ENCODE assay signal across 8 cellular contexts in the genomic region with DNA sequence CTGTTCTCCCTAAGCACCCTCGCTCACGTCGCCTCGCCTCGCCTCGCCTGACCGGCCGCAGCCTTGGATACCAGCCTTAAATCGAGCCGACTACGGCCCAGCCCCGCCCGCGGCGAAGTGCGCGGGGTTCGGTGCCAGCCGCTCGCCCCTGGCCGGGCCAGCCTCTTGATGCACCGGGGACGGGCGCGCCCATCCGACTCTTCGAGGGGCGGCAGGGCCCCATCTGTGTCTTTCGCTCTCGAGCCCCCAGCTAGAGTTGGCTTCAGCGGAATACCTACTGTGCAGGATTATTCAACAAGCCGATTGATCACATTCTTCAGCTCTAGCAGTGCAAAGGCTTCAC. TPM values are rescaled to one million over a fixed set of nuclear protein-coding genes. Genes with fewer than 3 reads are reported as not detected.
DNase-seq lines count a peak whose midpoint lies in the region; ATAC-seq and TF ChIP-seq lines count a peak whose summit lies in the region.
"Not testable (repeated sequence)": the region's sequence is repeated elsewhere in the genome, so short reads cannot be mapped to it uniquely, and the experiment has no call there.

No MANE protein-coding gene starts in this region.

- not testable (repeated sequence) for TF ChIP-seq CTCF in Caco-2 (IDR thresholded peaks at IDR 0.05; ENCODE audit: insufficient read depth in 1 of 2, low read depth in 1 of 2, low read length in 1 of 2, severe bottlenecking in 1 of 2, unreplicated experiment in 1 of 2); OCI-LY7 (conservative IDR thresholded peaks at IDR 0.05; ENCODE audit: low read length); fibroblast of pulmonary artery (IDR thresholded peaks at IDR 0.05; ENCODE audit: low read length, missing control alignments)

- H3K36me3 ChIP-seq in Caco-2 (ENCODE audit: control insufficient read depth, insufficient read depth, low read length): not testable (repeated sequence)
- H3K36me3 ChIP-seq in OCI-LY7 (ENCODE audit: insufficient read depth, low read length): peaks cover 25% of the 10 kb centered on the region

- H3K4me3 ChIP-seq in Caco-2 (ENCODE audit: low read depth, low read length) (peak overlapping the region; percentile 74), OCI-LY7 (ENCODE audit: low read depth, low read length, poor library complexity, severe bottlenecking) (peak overlapping the region; percentile 72), fibroblast of pulmonary artery (replicated peaks; ENCODE audit: low read depth, low read length) (peak overlapping the region; percentile 61), mononuclear cell (ENCODE audit: low read length) (peak overlapping the region; percentile 55)

- H3K27me3 Mint-ChIP-seq in Caco-2 (ENCODE audit: insufficient read depth, unreplicated experiment); activated naive CD8-positive, alpha-beta T cell treated with anti-CD3 and anti-CD28 coated beads, Interleukin-2, amount 50 U/mL, for 24 hours; stimulated activated memory B cell treated with anti-CD40 and anti-IgM and Interleukin-4, amounts not matched to agents 10 μg/mL and 1 μg/mL and 100 μg/mL, for 72 hours: not testable (repeated sequence)

- H3K36me3 Mint-ChIP-seq in Caco-2 (ENCODE audit: insufficient read depth, unreplicated experiment): peaks cover 41% of the 10 kb centered on the region
- peaks cover 21% of the 10 kb centered on the region for H3K36me3 Mint-ChIP-seq in activated naive CD8-positive, alpha-beta T cell treated with anti-CD3 and anti-CD28 coated beads, Interleukin-2, amount 50 U/mL, for 24 hours (ENCODE audit: low read depth)
- not testable (repeated sequence) for H3K36me3 Mint-ChIP-seq in stimulated activated memory B cell treated with anti-CD40 and anti-IgM and Interleukin-4, amounts not matched to agents 10 μg/mL and 1 μg/mL and 100 μg/mL, for 72 hours

- peak; percentile 29 for ATAC-seq in GM21360 (IDR thresholded peaks at IDR 0.05; ENCODE audit: unreplicated experiment)
- ATAC-seq in HG03095 (IDR thresholded peaks at IDR 0.05; ENCODE audit: unreplicated experiment): peak; percentile 22
- peak; percentile 21 for ATAC-seq in activated naive CD8-positive, alpha-beta T cell treated with anti-CD3 and anti-CD28 coated beads, Interleukin-2, amount 50 U/mL, for 24 hours
- peak; percentile 56 for ATAC-seq in stimulated activated memory B cell treated with anti-CD40 and anti-IgM and Interleukin-4, amounts not matched to agents 10 μg/mL and 1 μg/mL and 100 μg/mL, for 72 hours

- peak overlapping the region; percentile 61 for H3K4me2 ChIP-seq in OCI-LY7 (ENCODE audit: low read length)

- POLR2A ChIA-PET in Caco-2 (lab: Charles Lee): interaction anchor here (1.1 kb wide), 1 partner anchor 36 kb away, joined by 5 read pairs; no protein-coding TSS in a partner anchor
- POLR2A ChIA-PET in OCI-LY7 (lab: Charles Lee): not testable (repeated sequence)

- H3K27ac ChIP-seq in OCI-LY7 (ENCODE audit: low read depth, low read length, poor library complexity, severe bottlenecking): peak overlapping the region; percentile 56

- H3K4me1 ChIP-seq in Caco-2: peaks cover 29% of the 10 kb centered on the region
- peaks cover 30% of the 10 kb centered on the region for H3K4me1 ChIP-seq in OCI-LY7 (ENCODE audit: insufficient read depth, low read length, poor library complexity, severe bottlenecking)
- peaks cover 19% of the 10 kb centered on the region for H3K4me1 ChIP-seq in mononuclear cell (ENCODE audit: insufficient read depth, low read length)

- H3K27me3 ChIP-seq in Caco-2 (replicated peaks; ENCODE audit: control insufficient read depth, insufficient read depth, low read length); mononuclear cell (ENCODE audit: insufficient read depth, low read length): not testable (repeated sequence)

- CTCF ChIA-PET in Caco-2 (lab: Charles Lee): interaction anchor here (0.8 kb wide), 1 partner anchor 64 kb away, joined by 4 read pairs; no protein-coding TSS in a partner anchor
- CTCF ChIA-PET in OCI-LY7 (lab: Charles Lee; ENCODE audit: unreplicated experiment): not testable (repeated sequence)

- H3K79me2 ChIP-seq in OCI-LY7 (ENCODE audit: insufficient read depth, low read depth, low read length): peaks cover 47% of the 10 kb centered on the region

- peak overlapping the region; percentile 80 for H3K27ac Mint-ChIP-seq in Caco-2 (ENCODE audit: unreplicated experiment)
- peak overlapping the region; percentile 64 for H3K27ac Mint-ChIP-seq in activated naive CD8-positive, alpha-beta T cell treated with anti-CD3 and anti-CD28 coated beads, Interleukin-2, amount 50 U/mL, for 24 hours
- peak overlapping the region; percentile 84 for H3K27ac Mint-ChIP-seq in stimulated activated memory B cell treated with anti-CD40 and anti-IgM and Interleukin-4, amounts not matched to agents 10 μg/mL and 1 μg/mL and 100 μg/mL, for 72 hours

- not testable (repeated sequence) for DNase-seq in Caco-2; activated naive CD8-positive, alpha-beta T cell treated with anti-CD3 and anti-CD28 coated beads, Interleukin-2, amount 50 U/mL, for 24 hours; fibroblast of pulmonary artery (ENCODE audit: low read depth)
- peak; percentile 21 for DNase-seq in OCI-LY7 (ENCODE audit: low spot score)

- peaks cover 15% of the 10 kb centered on the region for H4K20me1 ChIP-seq in OCI-LY7 (ENCODE audit: insufficient read depth, low read length)

- H3K9me3 ChIP-seq in Caco-2; OCI-LY7 (ENCODE audit: low read length); mononuclear cell (ENCODE audit: low read depth, low read length): not testable (repeated sequence)

- H3K4me3 Mint-ChIP-seq in Caco-2 (ENCODE audit: unreplicated experiment): peak overlapping the region; percentile 93
- peak overlapping the region; percentile 83 for H3K4me3 Mint-ChIP-seq in activated naive CD8-positive, alpha-beta T cell treated with anti-CD3 and anti-CD28 coated beads, Interleukin-2, amount 50 U/mL, for 24 hours
- peak overlapping the region; percentile 91 for H3K4me3 Mint-ChIP-seq in stimulated activated memory B cell treated with anti-CD40 and anti-IgM and Interleukin-4, amounts not matched to agents 10 μg/mL and 1 μg/mL and 100 μg/mL, for 72 hours

- intact Hi-C loops in Caco-2 (cut with micrococcal nuclease; ENCODE audit: unreplicated experiment); OCI-LY7 (cut with micrococcal nuclease; ENCODE audit: unreplicated experiment): not testable (repeated sequence)

- peaks cover 23% of the 10 kb centered on the region for H3K4me1 Mint-ChIP-seq in Caco-2 (ENCODE audit: low read depth, unreplicated experiment)
- peaks cover 41% of the 10 kb centered on the region for H3K4me1 Mint-ChIP-seq in activated naive CD8-positive, alpha-beta T cell treated with anti-CD3 and anti-CD28 coated beads, Interleukin-2, amount 50 U/mL, for 24 hours
- peaks cover 33% of the 10 kb centered on the region for H3K4me1 Mint-ChIP-seq in stimulated activated memory B cell treated with anti-CD40 and anti-IgM and Interleukin-4, amounts not matched to agents 10 μg/mL and 1 μg/mL and 100 μg/mL, for 72 hours

- H3K9me3 Mint-ChIP-seq in Caco-2 (ENCODE audit: unreplicated experiment); activated naive CD8-positive, alpha-beta T cell treated with anti-CD3 and anti-CD28 coated beads, Interleukin-2, amount 50 U/mL, for 24 hours; stimulated activated memory B cell treated with anti-CD40 and anti-IgM and Interleukin-4, amounts not matched to agents 10 μg/mL and 1 μg/mL and 100 μg/mL, for 72 hours: not testable (repeated sequence)

- TSS peak; percentile 67 for BruUV-seq in Caco-2 (replicated peaks; lab: Mats Ljungman, UMichigan)
- not testable (repeated sequence) for BruUV-seq in OCI-LY7 (replicated peaks; lab: Mats Ljungman, UMichigan)

- H3K9me2 ChIP-seq in OCI-LY7 (ENCODE audit: insufficient read depth, low read length): not testable (repeated sequence)

- peak overlapping the region; percentile 40; the same call in 1 of the 2 replicates for H2AFZ ChIP-seq in OCI-LY7 (ENCODE audit: low read length)

RNA-seq across cellular contexts. Expression of gene AMMECR1L, which starts 0.8 kb away (rescaled TPM):
- total RNA-seq in Caco-2 (2022) (28.1 and 29.3 TPM in 2 replicates), OCI-LY7 (2022) (16.7 and 17.1 TPM in 2 replicates), mononuclear cell (7.0 TPM)
- total RNA-seq in OCI-LY7 (2014; rRNA removed; shearing (Covaris generic)): 8.5 and 9.8 TPM in 2 replicates

RNA-seq across cellular contexts. Expression of gene POLR2D, which starts 28.6 kb away (rescaled TPM):
- 61.9 and 65.0 TPM in 2 replicates for total RNA-seq in Caco-2 (2022)
- total RNA-seq in OCI-LY7 (2014; rRNA removed; shearing (Covaris generic)): 42.9 and 48.4 TPM in 2 replicates
- 97.3 and 101 TPM in 2 replicates for total RNA-seq in OCI-LY7 (2022)
- 17.0 TPM for total RNA-seq in mononuclear cell
